Comparison of ENCODE assay signal across 10 cellular contexts in genomic region chr20:34791289-34792020, GRCh38. TPM values are rescaled to one million over a fixed set of nuclear protein-coding genes. Genes with fewer than 3 reads are reported as not detected.
A peak's percentile ranks its signal among the peaks of the same experiment; 100 is the strongest.
DNase-seq lines count a peak whose midpoint lies in the region; ATAC-seq lines count a peak whose summit lies in the region.
"Had no signal": no experiment of that assay in that cellular context is flagged by ENCODE, and none has a peak within 500 bp of the region (broad histone marks: within the 10 kb centered on the region; RNA-seq: fewer than 3 reads in every experiment).

No MANE protein-coding gene starts in this region.

- peak; percentile 9 for DNase-seq in NCI-H1092 treated with DMSO at 0.1 percent for 48 hours (lab: John Stamatoyannopoulos, UW)
- no peak for DNase-seq in NCI-H1092 (lab: John Stamatoyannopoulos, UW)
- DNase-seq in NCI-H446 treated with DMSO at 0.1 percent for 48 hours (lab: John Stamatoyannopoulos, UW): peak; percentile 81
- DNase-seq in fibroblast of peridontal ligament (ENCODE audit: extremely low read depth): peak; percentile 89
- peak; percentile 41 for DNase-seq in renal cortical epithelial cell (ENCODE audit: low read depth)
- DNase-seq in HK-2 (ENCODE audit: unreplicated experiment): no peak
- DNase-seq in SKM-1 treated with dmso at 0.1 percent for 144 hours (lab: John Stamatoyannopoulos, UW; ENCODE audit: unreplicated experiment): no peak
- DNase-seq: ACHN, NCI-H526 treated with DMSO at 0.1 percent for 48 hours had no signal

- ATAC-seq in GM18858 (IDR thresholded peaks at IDR 0.05; ENCODE audit: unreplicated experiment): no peak

RNA-seq across cellular contexts. Expression of gene NCOA6, which starts 34.0 kb away (rescaled TPM):
- total RNA-seq in renal cortical epithelial cell: 3.8 and 10.9 TPM in 2 replicates

Comparison
In these comparisons a context has a peak if more than half of its experiments do, and no peak if none do; other contexts are left out.
1. DNase-seq: peak in NCI-H1092 treated with DMSO at 0.1 percent for 48 hours (single experiment), NCI-H446 treated with DMSO at 0.1 percent for 48 hours (single experiment), fibroblast of peridontal ligament (single experiment) and renal cortical epithelial cell (single experiment); none in NCI-H1092 (single experiment), HK-2 (single experiment) and SKM-1 treated with dmso at 0.1 percent for 144 hours (single experiment).